In genomic region chr2:62189196-62189595, GRCh38 we compare ENCODE assay signal across 14 cellular contexts. TPM values are rescaled to one million over a fixed set of nuclear protein-coding genes. Genes with fewer than 3 reads are reported as not detected.
DNase-seq lines count a peak whose midpoint lies in the region; ATAC-seq and TF ChIP-seq lines count a peak whose summit lies in the region.
"Had no signal": no experiment of that assay in that cellular context is flagged by ENCODE, and none has a peak within 500 bp of the region (broad histone marks: within the 10 kb centered on the region; RNA-seq: fewer than 3 reads in every experiment).

No MANE protein-coding gene starts in this region.

- H3K27ac ChIP-seq in left ventricle myocardium inferior (replicated peaks) (peak overlapping the region; percentile 71), KOPT-K1 (ENCODE audit: low read depth, low read length, poor library complexity, severe bottlenecking) (peak overlapping the region; percentile 53), hepatocyte (peak overlapping the region; percentile 21)

- H3K4me1 ChIP-seq in left ventricle myocardium inferior (peaks cover 52% of the 10 kb centered on the region), hepatocyte (ENCODE audit: insufficient read depth) (no peaks in the 10 kb centered on the region)

- no peaks in the 10 kb centered on the region for H3K9me2 ChIP-seq in hepatocyte (replicated peaks; ENCODE audit: insufficient read depth)

- H3K9me3 Mint-ChIP-seq in nephron progenitor cell: no peaks in the 10 kb centered on the region
- H3K9me3 Mint-ChIP-seq: CD4-positive, alpha-beta T cell had no signal

- 96% methylated on average over 5 of the region's 5 CpGs for WGBS in hepatocyte (ENCODE audit: low lambda C conversion rate, missing lambda C conversion rate)

- H3K4me3 Mint-ChIP-seq in nephron progenitor cell: no peak overlapping the region
- H3K4me3 Mint-ChIP-seq: B cell; CD4-positive, alpha-beta T cell; H9 had no signal

- H3K4me3 ChIP-seq in left ventricle myocardium inferior (no peak overlapping the region), hepatocyte (no peak overlapping the region)

- H3K36me3 ChIP-seq in left ventricle myocardium inferior (no peaks in the 10 kb centered on the region), KOPT-K1 (ENCODE audit: insufficient read depth, low read length) (no peaks in the 10 kb centered on the region), hepatocyte (replicated peaks; ENCODE audit: insufficient read depth, low read depth) (no peaks in the 10 kb centered on the region)

- peaks cover 8% of the 10 kb centered on the region for H3K27me3 Mint-ChIP-seq in nephron progenitor cell (ENCODE audit: low read depth, poor library complexity)
- H3K27me3 Mint-ChIP-seq: B cell; CD4-positive, alpha-beta T cell had no signal

- no peaks in the 10 kb centered on the region for H3K79me2 ChIP-seq in hepatocyte

- no peaks in the 10 kb centered on the region for H3K36me3 Mint-ChIP-seq in nephron progenitor cell (ENCODE audit: low read depth)

- H3K9me3 ChIP-seq in left ventricle myocardium inferior (replicated peaks): no peaks in the 10 kb centered on the region
- no peaks in the 10 kb centered on the region for H3K9me3 ChIP-seq in KOPT-K1 (ENCODE audit: insufficient read depth, low read length, poor library complexity, severe bottlenecking)
- no peaks in the 10 kb centered on the region for H3K9me3 ChIP-seq in hepatocyte (ENCODE audit: low read depth)

- no peak overlapping the region for H2AFZ ChIP-seq in hepatocyte

- H4K20me1 ChIP-seq in hepatocyte (ENCODE audit: insufficient read depth, poor library complexity, severe bottlenecking): no peaks in the 10 kb centered on the region

- TF ChIP-seq CTCF in left ventricle myocardium inferior (IDR thresholded peaks at IDR 0.05; ENCODE audit: borderline replicate concordance) (no peak), hepatocyte (IDR thresholded peaks at IDR 0.05; ENCODE audit: poor library complexity) (no peak), nephron progenitor cell (IDR thresholded peaks at IDR 0.05) (no peak)

- no peak for DNase-seq in left ventricle myocardium inferior
- no peak for DNase-seq in left cardiac atrium
- DNase-seq in hepatocyte (ENCODE audit: low spot score): no peak
- DNase-seq in nephron progenitor cell: no peak
- no peak for DNase-seq in stimulated activated naive CD4-positive, alpha-beta T cell (lab: John Stamatoyannopoulos, UW)
- no peak for DNase-seq in GDM1 (lab: John Stamatoyannopoulos, UW)
- DNase-seq: C1 segment of cervical spinal cord; Calu3; CD4-positive, alpha-beta T cell; DMS79; GOT3; H9 had no signal

- no peaks in the 10 kb centered on the region for H3K27me3 ChIP-seq in left ventricle myocardium inferior (ENCODE audit: low read depth)
- H3K27me3 ChIP-seq in hepatocyte: no peaks in the 10 kb centered on the region

- intact Hi-C loops in left ventricle myocardium inferior (cut with micrococcal nuclease) (no loop called here), left cardiac atrium (cut with DNase I) (loop anchor here (10.0 kb wide), 1 partner anchor 174 kb away; no protein-coding TSS in a partner anchor)

- H3K4me2 ChIP-seq in hepatocyte: no peak overlapping the region

- H3K4me1 Mint-ChIP-seq in nephron progenitor cell: no peaks in the 10 kb centered on the region

- no peak for ATAC-seq in left cardiac atrium

- peak overlapping the region; percentile 29 for H3K27ac Mint-ChIP-seq in nephron progenitor cell
- H3K27ac Mint-ChIP-seq: B cell; CD4-positive, alpha-beta T cell; H9 had no signal

RNA-seq across cellular contexts. Expression of gene B3GNT2, which starts 6.7 kb away (rescaled TPM):
- total RNA-seq in left ventricle myocardium inferior (16.8 TPM), left cardiac atrium (10 to 100 TPM; 13.4 to 13.8 TPM), hepatocyte (49.8 and 53.0 TPM in 2 replicates)
- 23.9 and 30.8 TPM in 2 replicates for polyA plus RNA-seq in hepatocyte

Comparison
In these comparisons a context has a peak if more than half of its experiments do, and no peak if none do; other contexts are left out.
1. H3K27ac ChIP-seq: peak in every context shown above with its lines; median percentile 71 in left ventricle myocardium inferior; 53 in KOPT-K1; 21 in hepatocyte.